In genomic region chr5:132238169-132238744, GRCh38 we compare ENCODE assay signal across 8 cellular contexts. TPM values are rescaled to one million over a fixed set of nuclear protein-coding genes. Genes with fewer than 3 reads are reported as not detected.
DNase-seq lines count a peak whose midpoint lies in the region; ATAC-seq and TF ChIP-seq lines count a peak whose summit lies in the region.

No MANE protein-coding gene starts in this region.

- no peak overlapping the region for H2AFZ ChIP-seq in H9 (ENCODE audit: low read length)

- H3K79me1 ChIP-seq in H9 (ENCODE audit: insufficient read depth, low read depth, low read length, poor library complexity, severe bottlenecking) = no peaks in the 10 kb centered on the region

- no peak overlapping the region for H3K4ac ChIP-seq in H9 (ENCODE audit: low read depth, low read length)

- H3K4me1 ChIP-seq in H9 (ENCODE audit: insufficient read depth, low read length) (no peaks in the 10 kb centered on the region), lower lobe of right lung (no peaks in the 10 kb centered on the region)

- peak; percentile 78 for DNase-seq in ELF-1 (ENCODE audit: low read depth, low spot score)
- peak; percentile 80 for DNase-seq in H9
- DNase-seq in NCI-H1694 treated with DMSO at 0.1 percent for 48 hours (lab: John Stamatoyannopoulos, UW) = peak; percentile 12
- DNase-seq in activated CD4-positive, CD25-positive, alpha-beta regulatory T cell treated with anti-CD3 and anti-CD28 coated beads, Interleukin-2, amount 50 U/mL, for 72 hours = peak; percentile 77
- peak in 44 of 61 donors; percentile 13 to 85 (median 38) for DNase-seq in caudate nucleus (lab: John Stamatoyannopoulos, UW)
- DNase-seq in lower lobe of right lung = peak; percentile 71
- peak; percentile 66 for DNase-seq in stimulated activated CD8-positive, alpha-beta memory T cell treated with anti-CD3 and anti-CD28 coated beads, Interleukin-15, amount 100 ng/mL, for 24 hours (ENCODE audit: low read depth)
- no peak for DNase-seq in NCI-H1092 treated with DMSO at 0.1 percent for 48 hours (lab: John Stamatoyannopoulos, UW)

- no peak overlapping the region for H2BK120ac ChIP-seq in H9 (ENCODE audit: low read depth, low read length, poor library complexity, severe bottlenecking)

- H3K27me3 ChIP-seq in H9 (ENCODE audit: insufficient read depth, low read length) = no peaks in the 10 kb centered on the region
- no peaks in the 10 kb centered on the region for H3K27me3 ChIP-seq in lower lobe of right lung (ENCODE audit: low read depth)

- H3K4me2 ChIP-seq in H9 (ENCODE audit: insufficient read depth, insufficient read length, low read length) = no peak overlapping the region

- H4K8ac ChIP-seq in H9 (replicated peaks; ENCODE audit: insufficient read length, low read depth, low read length) = no peak overlapping the region

- TF ChIP-seq CTCF in H9 (conservative IDR thresholded peaks at IDR 0.05) (peak; percentile 83), lower lobe of right lung (IDR thresholded peaks at IDR 0.05) (peak; percentile 83)

- no peak overlapping the region for H3K18ac ChIP-seq in H9 (ENCODE audit: insufficient read length, low read depth, low read length)

- H3K9me3 ChIP-seq in H9 (ENCODE audit: control insufficient read depth, low read depth, low read length) (no peaks in the 10 kb centered on the region), lower lobe of right lung (no peaks in the 10 kb centered on the region)

- H3T11ph ChIP-seq in H9 (ENCODE audit: low read length) = no peak overlapping the region

- no peak overlapping the region for H3K27ac Mint-ChIP-seq in H9

- H4K20me1 ChIP-seq in H9 (ENCODE audit: control insufficient read depth, insufficient read depth, insufficient read length) = no peaks in the 10 kb centered on the region

- no peaks in the 10 kb centered on the region for H3K4me1 Mint-ChIP-seq in H9

- no peaks in the 10 kb centered on the region for H3K23me2 ChIP-seq in H9 (ENCODE audit: insufficient read length, low read depth, low read length, poor library complexity, severe bottlenecking)

- peaks cover 6% of the 10 kb centered on the region in 2 experiments; a peak in 4 of 5 replicates for H3K9me3 Mint-ChIP-seq in H9

- no peak overlapping the region for H2BK20ac ChIP-seq in H9 (ENCODE audit: low read depth, low read length, poor library complexity, severe bottlenecking)

- no peaks in the 10 kb centered on the region for H3K36me3 ChIP-seq in lower lobe of right lung

- ATAC-seq in lower lobe of right lung = peak; percentile 78 to 83

- H3K27ac ChIP-seq in H9 (ENCODE audit: insufficient read length, low read depth, low read length) = no peak overlapping the region
- H3K27ac ChIP-seq in caudate nucleus (ENCODE audit: low read depth, low read length) = no peak overlapping the region
- H3K27ac ChIP-seq in lower lobe of right lung = no peak overlapping the region

- no peak overlapping the region for H2BK15ac ChIP-seq in H9 (ENCODE audit: low read depth, low read length)

- no peak overlapping the region for H3K14ac ChIP-seq in H9 (ENCODE audit: insufficient read depth, low read length)

- no CpG with 5 or more reads among the region's 1 CpG for WGBS in H9 (ENCODE audit: extremely low coverage, insufficient read length, low lambda C conversion rate)

- peaks cover under 1% of the 10 kb centered on the region; the same call in 1 of the 2 replicates for H3K27me3 Mint-ChIP-seq in H9 (ENCODE audit: low read depth)

- no peaks in the 10 kb centered on the region for H3K79me2 ChIP-seq in H9 (ENCODE audit: insufficient read depth, low read length)

- H2BK12ac ChIP-seq in H9 (ENCODE audit: insufficient read length, low read depth, low read length) = no peak overlapping the region

- H4K91ac ChIP-seq in H9 (ENCODE audit: insufficient read length, low read depth, low read length) = no peak overlapping the region

- H4K5ac ChIP-seq in H9 (ENCODE audit: insufficient read length, low read depth, low read length) = no peak overlapping the region

- no peak overlapping the region for H3K56ac ChIP-seq in H9 (ENCODE audit: insufficient read length, low read depth, low read length)

- intact Hi-C loops in lower lobe of right lung (cut with DNase I) = no loop called here

- H3K4me3 Mint-ChIP-seq in H9 = no peak overlapping the region

- no peak overlapping the region for H3K4me3 ChIP-seq in lower lobe of right lung

- H3K9ac ChIP-seq in H9 (ENCODE audit: extremely low read depth, insufficient read length, low read length) = no peak overlapping the region

- H2BK5ac ChIP-seq in H9 (ENCODE audit: insufficient read length, low read length) = no peak overlapping the region

- no peak overlapping the region for H2AK5ac ChIP-seq in H9 (ENCODE audit: insufficient read length, low read length)

- peaks cover 0 to under 1% (median 0%) of the 10 kb centered on the region in 3 experiments; a peak in 2 of 7 replicates for H3K36me3 Mint-ChIP-seq in H9 (ENCODE audit: insufficient read depth in 1 of 3, low read depth in 3 of 3)

- no peak overlapping the region for H3K23ac ChIP-seq in H9 (ENCODE audit: insufficient read length, low read depth, low read length)

RNA-seq across cellular contexts. Expression of gene P4HA2, which starts 10.6 kb away (rescaled TPM):
- total RNA-seq in H9 (2021) (15.1 and 15.3 TPM in 2 replicates), lower lobe of right lung (75.7 TPM)

RNA-seq across cellular contexts. Expression of gene PDLIM4, which starts 19.2 kb away (rescaled TPM):
- total RNA-seq in H9 (2021) (7.6 and 12.2 TPM in 2 replicates), lower lobe of right lung (6.7 TPM)

RNA-seq across cellular contexts. Expression of gene SLC22A4, which starts 55.9 kb away (rescaled TPM):
- 0.70 and 0.72 TPM in 2 replicates for total RNA-seq in H9 (2021)
- 8.5 TPM for total RNA-seq in lower lobe of right lung
